In the genomic region with DNA sequence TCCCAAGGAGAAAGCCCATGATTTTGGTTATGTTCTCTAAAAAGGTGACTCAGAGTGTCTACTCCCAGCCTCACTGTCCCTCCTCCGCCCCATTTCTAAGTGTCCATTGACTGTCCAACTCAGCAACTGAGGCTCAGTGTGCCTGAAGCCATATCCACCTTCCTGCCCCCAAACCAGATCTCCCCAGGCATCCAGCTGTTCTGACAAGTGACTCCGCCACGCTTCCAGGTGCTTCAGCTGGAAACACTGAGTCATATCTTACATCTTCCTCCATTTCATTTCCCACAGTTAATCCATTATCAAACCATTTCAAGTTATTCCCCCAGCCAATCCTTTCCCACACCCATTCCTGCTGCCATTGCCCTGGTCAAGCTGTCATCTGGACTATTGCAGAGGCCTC, we compare ENCODE assay signal across 16 cellular contexts.
"Had no signal": no experiment of that assay in that cellular context is flagged by ENCODE, and none has a peak within 500 bp of the region (broad histone marks: within the 10 kb centered on the region; RNA-seq: fewer than 3 reads in every experiment).

No MANE protein-coding gene starts in this region.

- H3K4me3 Mint-ChIP-seq: activated CD4-positive, alpha-beta memory T cell treated with anti-CD3 and anti-CD28 coated beads for 36 hours; activated naive CD4-positive, alpha-beta T cell treated with anti-CD3 and anti-CD28 coated beads for 36 hours; activated naive CD8-positive, alpha-beta T cell treated with anti-CD3 and anti-CD28 coated beads, Interleukin-2, amount 10 ng/mL, durations not matched to agents 7 days and 5 days; activated T-cell treated with anti-CD3 and anti-CD28 coated beads, Interleukin-2, amount 50 U/mL, for 72 hours; neural crest cell had no signal

- H3K36me3 ChIP-seq: prostate gland, thyroid gland had no signal

- H3K4me3 ChIP-seq: prostate gland, thyroid gland had no signal

- DNase-seq: activated CD4-positive, alpha-beta memory T cell treated with anti-CD3 and anti-CD28 coated beads for 36 hours; activated CD4-positive, alpha-beta T cell treated with anti-CD3 and anti-CD28 coated beads for 48 hours; activated effector memory CD4-positive, alpha-beta T cell treated with Interleukin-2 at 50 U/mL for 16 hours; activated naive CD4-positive, alpha-beta T cell treated with anti-CD3 and anti-CD28 coated beads for 36 hours; activated naive CD8-positive, alpha-beta T cell treated with anti-CD3 and anti-CD28 coated beads, Interleukin-2, amount 10 ng/mL, durations not matched to agents 7 days and 5 days; activated T-cell treated with anti-CD3 and anti-CD28 coated beads, Interleukin-2, amount 50 U/mL, for 72 hours; amniotic stem cell; cortex of kidney; kidney glomerular epithelial cell; left ventricle myocardium superior; stimulated activated CD4-positive, alpha-beta T cell treated with anti-CD3 and anti-CD28 coated beads, Interleukin-2, amount 100 ng/mL, for 48 hours; stimulated activated CD8-positive, alpha-beta memory T cell treated with anti-CD3 and anti-CD28 coated beads, Interleukin-4, amount 100 ng/mL, for 48 hours; stimulated activated naive B cell treated with anti-CD40 and anti-IgM and Interleukin-4, amounts not matched to agents 10 μg/mL and 1 μg/mL and 100 μg/mL, for 72 hours; thyroid gland had no signal

- ATAC-seq: activated T-cell treated with anti-CD3 and anti-CD28 coated beads, Interleukin-2, amount 50 U/mL, for 72 hours; stimulated activated naive B cell treated with anti-CD40 and anti-IgM and Interleukin-4, amounts not matched to agents 10 μg/mL and 1 μg/mL and 100 μg/mL, for 72 hours had no signal

- H3K27ac ChIP-seq: prostate gland, thyroid gland had no signal

- H3K4me1 ChIP-seq: prostate gland had no signal

- H3K4me1 Mint-ChIP-seq: activated naive CD8-positive, alpha-beta T cell treated with anti-CD3 and anti-CD28 coated beads, Interleukin-2, amount 10 ng/mL, durations not matched to agents 7 days and 5 days had no signal

- H3K27ac Mint-ChIP-seq: activated CD4-positive, alpha-beta memory T cell treated with anti-CD3 and anti-CD28 coated beads for 36 hours; activated naive CD4-positive, alpha-beta T cell treated with anti-CD3 and anti-CD28 coated beads for 36 hours; activated naive CD8-positive, alpha-beta T cell treated with anti-CD3 and anti-CD28 coated beads, Interleukin-2, amount 10 ng/mL, durations not matched to agents 7 days and 5 days; activated T-cell treated with anti-CD3 and anti-CD28 coated beads, Interleukin-2, amount 50 U/mL, for 72 hours; stimulated activated naive B cell treated with anti-CD40 and anti-IgM and Interleukin-4, amounts not matched to agents 10 μg/mL and 1 μg/mL and 100 μg/mL, for 72 hours had no signal

- H3K9me3 ChIP-seq: prostate gland, thyroid gland had no signal

- H3K36me3 Mint-ChIP-seq: activated CD4-positive, alpha-beta memory T cell treated with anti-CD3 and anti-CD28 coated beads for 36 hours; activated naive CD8-positive, alpha-beta T cell treated with anti-CD3 and anti-CD28 coated beads, Interleukin-2, amount 10 ng/mL, durations not matched to agents 7 days and 5 days had no signal

- H3K27me3 ChIP-seq: thyroid gland had no signal
